1 cellular context compared by ENCODE assay signal in the genomic region with DNA sequence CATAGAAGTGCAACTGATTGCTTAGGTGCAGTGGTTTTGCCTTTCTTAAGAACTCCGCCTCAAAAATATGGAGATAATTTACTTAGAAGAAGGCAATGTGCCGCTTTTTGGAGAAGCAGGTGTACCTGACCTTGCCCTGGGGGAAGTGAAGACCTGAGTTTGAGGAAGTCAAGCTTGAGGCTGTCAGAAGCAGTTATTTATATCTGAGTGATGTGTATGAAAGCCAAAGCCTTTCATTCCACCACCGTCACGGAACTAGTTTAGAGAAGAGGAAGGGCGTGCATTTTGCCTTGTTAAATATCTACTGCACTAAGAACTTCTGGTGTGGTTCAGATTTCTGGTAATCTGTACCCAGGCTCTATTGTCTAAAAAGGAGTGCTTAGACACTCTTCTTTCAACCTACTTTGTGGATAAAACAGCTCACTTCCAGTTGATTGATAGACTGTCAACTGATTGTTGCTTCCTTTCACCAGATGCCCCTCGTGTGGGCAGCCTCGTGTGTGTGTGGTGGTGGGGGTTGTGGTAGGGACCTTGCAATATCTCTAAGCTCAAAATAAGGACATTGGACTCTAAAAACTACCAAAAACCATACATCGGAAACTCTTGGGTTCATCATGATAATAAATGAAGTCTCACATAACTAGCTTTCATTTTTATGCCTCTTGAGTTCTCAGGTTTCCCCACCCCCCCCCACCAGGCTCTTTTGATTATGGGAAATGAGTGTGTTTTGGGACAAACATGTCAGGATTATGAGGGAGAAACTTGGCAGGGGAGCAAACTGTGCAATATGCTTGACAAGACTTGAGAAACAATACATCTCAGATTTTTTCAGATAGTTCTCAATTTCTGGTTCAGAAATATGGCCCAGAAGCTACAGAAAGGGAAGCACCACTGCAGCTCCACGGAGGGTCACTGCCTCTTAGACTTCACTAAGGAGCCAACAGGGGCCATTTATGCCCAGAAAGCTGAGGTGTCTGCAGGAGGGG.
TF ChIP-seq lines count a peak whose summit lies in the region.

No MANE protein-coding gene starts in this region.

TF ChIP-seq in GM12878, 131 proteins besides CTCF, POLR2A, EP300 and RAD21 (continued from another document):
- TF ChIP-seq SKIL (IDR thresholded peaks at IDR 0.05; ENCODE audit: low read depth, poor library complexity, severe bottlenecking) = peak; percentile 72
- TF ChIP-seq PAX5 (IDR thresholded peaks at IDR 0.05; ENCODE audit: borderline replicate concordance, low read depth, low read length) = peak; percentile 45; the same call in 1 of the 2 replicates
- TF ChIP-seq NR2C1 (IDR thresholded peaks at IDR 0.05) = no peak
- no peak for TF ChIP-seq MLLT1 (IDR thresholded peaks at IDR 0.05)
- TF ChIP-seq, protein P1, sequence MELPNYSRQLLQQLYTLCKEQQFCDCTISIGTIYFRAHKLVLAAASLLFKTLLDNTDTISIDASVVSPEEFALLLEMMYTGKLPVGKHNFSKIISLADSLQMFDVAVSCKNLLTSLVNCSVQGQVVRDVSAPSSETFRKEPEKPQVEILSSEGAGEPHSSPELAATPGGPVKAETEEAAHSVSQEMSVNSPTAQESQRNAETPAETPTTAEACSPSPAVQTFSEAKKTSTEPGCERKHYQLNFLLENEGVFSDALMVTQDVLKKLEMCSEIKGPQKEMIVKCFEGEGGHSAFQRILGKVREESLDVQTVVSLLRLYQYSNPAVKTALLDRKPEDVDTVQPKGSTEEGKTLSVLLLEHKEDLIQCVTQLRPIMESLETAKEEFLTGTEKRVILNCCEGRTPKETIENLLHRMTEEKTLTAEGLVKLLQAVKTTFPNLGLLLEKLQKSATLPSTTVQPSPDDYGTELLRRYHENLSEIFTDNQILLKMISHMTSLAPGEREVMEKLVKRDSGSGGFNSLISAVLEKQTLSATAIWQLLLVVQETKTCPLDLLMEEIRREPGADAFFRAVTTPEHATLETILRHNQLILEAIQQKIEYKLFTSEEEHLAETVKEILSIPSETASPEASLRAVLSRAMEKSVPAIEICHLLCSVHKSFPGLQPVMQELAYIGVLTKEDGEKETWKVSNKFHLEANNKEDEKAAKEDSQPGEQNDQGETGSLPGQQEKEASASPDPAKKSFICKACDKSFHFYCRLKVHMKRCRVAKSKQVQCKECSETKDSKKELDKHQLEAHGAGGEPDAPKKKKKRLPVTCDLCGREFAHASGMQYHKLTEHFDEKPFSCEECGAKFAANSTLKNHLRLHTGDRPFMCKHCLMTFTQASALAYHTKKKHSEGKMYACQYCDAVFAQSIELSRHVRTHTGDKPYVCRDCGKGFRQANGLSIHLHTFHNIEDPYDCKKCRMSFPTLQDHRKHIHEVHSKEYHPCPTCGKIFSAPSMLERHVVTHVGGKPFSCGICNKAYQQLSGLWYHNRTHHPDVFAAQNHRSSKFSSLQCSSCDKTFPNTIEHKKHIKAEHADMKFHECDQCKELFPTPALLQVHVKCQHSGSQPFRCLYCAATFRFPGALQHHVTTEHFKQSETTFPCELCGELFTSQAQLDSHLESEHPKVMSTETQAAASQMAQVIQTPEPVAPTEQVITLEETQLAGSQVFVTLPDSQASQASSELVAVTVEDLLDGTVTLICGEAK (IDR thresholded peaks at IDR 0.05; ENCODE audit: borderline replicate concordance) = no peak; the same call in 1 of the 2 replicates
- peak; percentile 97 for TF ChIP-seq ASH2L (IDR thresholded peaks at IDR 0.05; ENCODE audit: borderline replicate concordance, low read depth)
- TF ChIP-seq CHD4 (IDR thresholded peaks at IDR 0.05) = no peak
- peak; percentile 78 for TF ChIP-seq ATF7 (IDR thresholded peaks at IDR 0.05; ENCODE audit: low read depth)
- TF ChIP-seq GABPA (IDR thresholded peaks at IDR 0.05; ENCODE audit: low read depth) = no peak
- no peak for TF ChIP-seq NFYA (IDR thresholded peaks at IDR 0.05; ENCODE audit: borderline replicate concordance, low read depth, low read length)
- 0 out of 2 replicates have a peak, but pooled peaks have one; percentile 77 for TF ChIP-seq DPF2 (IDR thresholded peaks at IDR 0.05)
- peak; percentile 73 for TF ChIP-seq CREB1 (IDR thresholded peaks at IDR 0.05; ENCODE audit: low read depth)
- TF ChIP-seq HDAC6 (IDR thresholded peaks at IDR 0.05; ENCODE audit: unreplicated experiment) = no peak
